15 cellular contexts compared by ENCODE assay signal in the genomic region with DNA sequence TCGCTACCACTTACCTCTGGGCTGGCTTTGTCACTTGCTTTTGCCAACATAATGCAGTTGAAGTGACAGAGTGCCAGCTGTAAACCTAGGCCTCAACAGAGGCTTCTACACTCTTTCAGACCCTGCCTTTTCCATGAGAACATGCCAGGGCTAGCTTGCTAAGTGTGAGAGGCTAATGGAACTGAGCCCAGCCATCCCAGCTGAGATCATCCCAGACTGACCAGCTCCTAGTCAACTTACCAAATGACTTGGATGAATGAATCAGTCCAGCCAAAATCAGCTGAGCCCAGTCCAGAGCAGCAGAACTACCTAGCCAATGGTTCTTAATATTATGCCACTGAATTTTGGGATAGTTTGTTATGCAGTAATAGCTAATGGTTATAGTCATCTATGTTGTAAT. TPM values are rescaled to one million over a fixed set of nuclear protein-coding genes. Genes with fewer than 3 reads are reported as not detected.
DNase-seq lines count a peak whose midpoint lies in the region; ATAC-seq, FAIRE-seq and TF ChIP-seq lines count a peak whose summit lies in the region.
"Had no signal": no experiment of that assay in that cellular context is flagged by ENCODE, and none has a peak within 500 bp of the region (broad histone marks: within the 10 kb centered on the region; RNA-seq: fewer than 3 reads in every experiment).

No MANE protein-coding gene starts in this region.

- TF ChIP-seq CTCF in epithelial cell of esophagus (IDR thresholded peaks at IDR 0.05; ENCODE audit: insufficient read depth, low read depth, low read length, missing control alignments) (no peak), keratinocyte (optimal IDR thresholded peaks at IDR 0.05 in 1 of 3, IDR thresholded peaks at IDR 0.05 in 1 of 3, conservative IDR thresholded peaks at IDR 0.05 in 1 of 3; ENCODE audit: extremely low read depth in 1 of 3, insufficient read depth in 2 of 3, low read length in 3 of 3) (no peak), right lobe of liver (IDR thresholded peaks at IDR 0.05) (no peak)

- H3K36me3 ChIP-seq in MG63 (no peaks in the 10 kb centered on the region), keratinocyte (ENCODE audit: control insufficient read depth in 2 of 2, extremely low read depth in 1 of 2, insufficient read depth in 2 of 2, low read length in 2 of 2) (no peaks in the 10 kb centered on the region), right lobe of liver (no peaks in the 10 kb centered on the region)
- H3K36me3 ChIP-seq: neural progenitor cell had no signal

- peaks cover 7% of the 10 kb centered on the region for H3K4me1 ChIP-seq in keratinocyte (ENCODE audit: control insufficient read depth, extremely low read depth, insufficient read depth, low read length)
- H3K4me1 ChIP-seq in right lobe of liver, result no peaks in the 10 kb centered on the region
- H3K4me1 ChIP-seq: neural progenitor cell had no signal

- H2AFZ ChIP-seq in keratinocyte (ENCODE audit: control insufficient read depth, low read length), result peak overlapping the region; percentile 25
- H2AFZ ChIP-seq: neural progenitor cell had no signal

- H3K9me3 ChIP-seq in MG63, result no peaks in the 10 kb centered on the region
- no peaks in the 10 kb centered on the region for H3K9me3 ChIP-seq in keratinocyte (ENCODE audit: control insufficient read depth, low read depth, low read length)
- no peaks in the 10 kb centered on the region for H3K9me3 ChIP-seq in right lobe of liver

- ATAC-seq in right lobe of liver, result no peak
- ATAC-seq: activated CD4-positive, alpha-beta T cell treated with anti-CD3 and anti-CD28 coated beads for 36 hours had no signal

- H3K27ac ChIP-seq in keratinocyte (ENCODE audit: control insufficient read depth, insufficient read depth, low read length), result no peak overlapping the region
- no peak overlapping the region for H3K27ac ChIP-seq in right lobe of liver
- H3K27ac ChIP-seq: neural progenitor cell had no signal

- no peak overlapping the region for H3K4me2 ChIP-seq in keratinocyte (ENCODE audit: control insufficient read depth, extremely low read depth, insufficient read depth, low read depth, low read length)
- H3K4me2 ChIP-seq: neural progenitor cell had no signal

- H3K9me1 ChIP-seq in keratinocyte (ENCODE audit: control insufficient read depth, extremely low read depth, insufficient read depth, low read length), result no peaks in the 10 kb centered on the region

- 100% methylated on average over 1 of the region's 1 CpG for WGBS in right lobe of liver (ENCODE audit: insufficient coverage, low coverage, low lambda C conversion rate, missing lambda C conversion rate)

- intact Hi-C loops in right lobe of liver (cut with DNase I), result no loop called here

- no peak overlapping the region for H3K9ac ChIP-seq in keratinocyte (ENCODE audit: control insufficient read depth, extremely low read depth, insufficient read depth, low read length)
- H3K9ac ChIP-seq: neural progenitor cell had no signal

- H3K27me3 ChIP-seq in MG63 (no peaks in the 10 kb centered on the region), keratinocyte (ENCODE audit: control insufficient read depth, extremely low read depth, insufficient read depth, low read length) (no peaks in the 10 kb centered on the region), right lobe of liver (no peaks in the 10 kb centered on the region)
- H3K27me3 ChIP-seq: neural progenitor cell had no signal

- peak; percentile 68 for DNase-seq in AG08396 (ENCODE audit: low spot score)
- peak; percentile 48 for DNase-seq in MG63
- DNase-seq in epithelial cell of esophagus (ENCODE audit: low read depth), result peak; percentile 71
- DNase-seq in keratinocyte (ENCODE audit: low read depth, low spot score), result no peak
- DNase-seq in NCI-H82 (lab: John Stamatoyannopoulos, UW), result no peak
- DNase-seq in NCI-H1048 (lab: John Stamatoyannopoulos, UW), result no peak
- no peak for DNase-seq in H54 (ENCODE audit: insufficient read length, low spot score)
- no peak for DNase-seq in right lobe of liver
- DNase-seq: activated CD4-positive, alpha-beta T cell treated with anti-CD3 and anti-CD28 coated beads for 36 hours; activated naive CD8-positive, alpha-beta T cell treated with anti-CD3 and anti-CD28 coated beads for 36 hours; H7; NCI-H187; NCI-H524 treated with DMSO at 0.1 percent for 48 hours had no signal

- dilution Hi-C loops in keratinocyte (cut with MboI; ENCODE audit: extremely low pct_ligation_motif_present, low sequenced_read_pairs), result no loop called here

- TF ChIP-seq POLR2A in H54 (IDR thresholded peaks at IDR 0.05; ENCODE audit: low read depth, low read length) (no peak), right lobe of liver (IDR thresholded peaks at IDR 0.05) (no peak)

- H3K79me2 ChIP-seq in keratinocyte (ENCODE audit: control insufficient read depth, insufficient read depth, low read length), result no peaks in the 10 kb centered on the region

- no peak overlapping the region for H3K4me3 ChIP-seq in MG63
- no peak overlapping the region for H3K4me3 ChIP-seq in epithelial cell of esophagus (ENCODE audit: low read length)
- H3K4me3 ChIP-seq in keratinocyte (ENCODE audit: control insufficient read depth in 2 of 3, extremely low read depth in 1 of 3, insufficient read depth in 2 of 3, low read depth in 1 of 3, low read length in 3 of 3), result no peak overlapping the region
- no peak overlapping the region for H3K4me3 ChIP-seq in right lobe of liver
- H3K4me3 ChIP-seq: lung, neural progenitor cell had no signal

- no peaks in the 10 kb centered on the region for H4K20me1 ChIP-seq in keratinocyte (ENCODE audit: control insufficient read depth, extremely low read depth, insufficient read depth, low read length)

- FAIRE-seq in keratinocyte (lab: Jason Lieb, UNC), result peak; percentile 26
- no peak for FAIRE-seq in H54 (lab: Jason Lieb, UNC)

RNA-seq across cellular contexts. Expression of gene MKLN1, which starts 34.7 kb away (rescaled TPM):
- total RNA-seq in MG63 (2014; rRNA removed; shearing (Covaris generic); ENCODE audit: low replicate concordance), result 14.9 and 15.1 TPM in 2 replicates
- polyA plus RNA-seq in keratinocyte, result 28.3 to 43.8 TPM (median 36.1 TPM) in 3 replicates
- polyA plus RNA-seq in keratinocyte (2011; ENCODE audit: low read depth), result 15.0 TPM
- 16.9 and 39.5 TPM in 2 replicates for polyA plus RNA-seq in keratinocyte (2011; cell fraction: cytosol; rRNA removed)
- polyA plus RNA-seq in keratinocyte (2011; cell fraction: nucleus; rRNA removed), result 36.3 and 39.2 TPM in 2 replicates
- polyA plus RNA-seq in keratinocyte (2012; ENCODE audit: low replicate concordance), result 16.7 and 19.2 TPM in 2 replicates
- 42.8 to 123 TPM (median 84.0 TPM) in 3 replicates for polyA minus RNA-seq in keratinocyte
- 22.4 TPM for polyA minus RNA-seq in keratinocyte (2011; cell fraction: cytosol; rRNA and poly(A)+ RNA removed)
- 65.5 and 127 TPM in 2 replicates for polyA minus RNA-seq in keratinocyte (2011; cell fraction: nucleus; rRNA and poly(A)+ RNA removed)
- total RNA-seq in right lobe of liver, result 10 to 100 TPM; 24.0 to 39.6 (median 35.1) TPM

Comparison
In these comparisons a context has a peak if more than half of its experiments do, and no peak if none do; other contexts are left out.
1. DNase-seq: peak in AG08396 (single experiment), MG63 (single experiment) and epithelial cell of esophagus (single experiment); none in keratinocyte (single experiment), NCI-H82 (single experiment), NCI-H1048 (single experiment), H54 (single experiment) and right lobe of liver (0 of 3).